In genomic region chr20:32218156-32218900, GRCh38 we compare ENCODE assay signal across 31 cellular contexts. TPM values are rescaled to one million over a fixed set of nuclear protein-coding genes. Genes with fewer than 3 reads are reported as not detected.
DNase-seq lines count a peak whose midpoint lies in the region; ATAC-seq and TF ChIP-seq lines count a peak whose summit lies in the region.
"Had no signal": no experiment of that assay in that cellular context is flagged by ENCODE, and none has a peak within 500 bp of the region (broad histone marks: within the 10 kb centered on the region; RNA-seq: fewer than 3 reads in every experiment).

No MANE protein-coding gene starts in this region.

- DNase-seq in activated CD4-positive, alpha-beta T cell treated with anti-CD3 and anti-CD28 coated beads for 36 hours: no peak
- DNase-seq in activated CD4-positive, alpha-beta T cell treated with anti-CD3 and anti-CD28 coated beads for 1 hour: no peak
- DNase-seq in GM23338 (ENCODE audit: low spot score): no peak
- no peak for DNase-seq in colonic mucosa
- no peak for DNase-seq in NCI-H526 (lab: John Stamatoyannopoulos, UW)
- DNase-seq: 8988T; activated CD8-positive, alpha-beta memory T cell treated with anti-CD3 and anti-CD28 coated beads, Interleukin-2, amount 50 U/mL, for 4 hours; activated effector memory CD4-positive, alpha-beta T cell treated with Interleukin-2 at 50 U/mL for 16 hours; C1 segment of cervical spinal cord; central memory CD4-positive, alpha-beta T cell; DMS53; endodermal cell; foreskin fibroblast; H9; islet precursor cell; lower lobe of right lung; NCI-H1092; NCI-H1694; NCI-H446; NCI-H774; stimulated activated naive B cell treated with anti-CD40 and anti-IgM and Interleukin-4, amounts not matched to agents 10 μg/mL and 1 μg/mL and 100 μg/mL, for 72 hours; T1000; upper lobe of right lung had no signal

- CTCF ChIA-PET in activated CD4-positive, alpha-beta T cell treated with anti-CD3 and anti-CD28 coated beads for 36 hours (lab: Charles Lee): interaction anchor here (0.7 to 1.2 kb wide), 3 partner anchors 10 to 566 kb away, joined by 3 read pairs; no protein-coding TSS in a partner anchor

- POLR2A ChIA-PET in activated CD4-positive, alpha-beta T cell treated with anti-CD3 and anti-CD28 coated beads for 36 hours (lab: Charles Lee): no interaction called here

- H3K4me1 ChIP-seq in GM23338 (ENCODE audit: insufficient read depth) (no peaks in the 10 kb centered on the region), colonic mucosa (no peaks in the 10 kb centered on the region), mucosa of rectum (ENCODE audit: control insufficient read depth in 2 of 2, insufficient read depth in 2 of 2, low read length in 2 of 2) (peaks cover 18 to 35% of the 10 kb centered on the region in 2 donors)
- H3K4me1 ChIP-seq: lower lobe of right lung, upper lobe of right lung had no signal

- H3K9me3 ChIP-seq in colonic mucosa (no peaks in the 10 kb centered on the region), mucosa of rectum (ENCODE audit: control insufficient read depth in 2 of 2, low read length in 2 of 2) (no peaks in the 10 kb centered on the region)
- H3K9me3 ChIP-seq: esophagus muscularis mucosa, lower lobe of right lung, suprapubic skin, upper lobe of right lung had no signal

- H3F3A ChIP-seq in GM23338 (replicated peaks; ENCODE audit: low read depth): peaks cover 19% of the 10 kb centered on the region; the same call in 1 of the 2 replicates

- no peak for ATAC-seq in activated CD4-positive, alpha-beta T cell treated with anti-CD3 and anti-CD28 coated beads for 36 hours
- ATAC-seq in GM23338 (no peak), HG02571 (IDR thresholded peaks at IDR 0.05; ENCODE audit: unreplicated experiment) (no peak), HG02759 (IDR thresholded peaks at IDR 0.05; ENCODE audit: unreplicated experiment) (no peak)
- ATAC-seq: lower lobe of right lung; natural killer cell treated with Interleukin-12 subunit alpha and Interleukin-12 subunit beta and Interleukin-15 and Interleukin-18, amount 100 ng/mL, for 72 hours; stimulated activated naive B cell treated with anti-CD40 and anti-IgM and Interleukin-4, amounts not matched to agents 10 μg/mL and 1 μg/mL and 100 μg/mL, for 72 hours; upper lobe of right lung had no signal

- peaks cover 47% of the 10 kb centered on the region for H4K20me1 ChIP-seq in GM23338 (replicated peaks; ENCODE audit: insufficient read depth)

- H3K27ac Mint-ChIP-seq in activated CD4-positive, alpha-beta T cell treated with anti-CD3 and anti-CD28 coated beads for 36 hours: peak overlapping the region; percentile 71
- no peak overlapping the region for H3K27ac Mint-ChIP-seq in GM23338
- H3K27ac Mint-ChIP-seq: dendritic cell treated with granulocyte-macrophage colony-stimulating factor and Interleukin-4, amounts not matched to agents 40 ng/mL and 50 ng/mL, for 4 days; endodermal cell; H9; natural killer cell treated with Interleukin-12 subunit alpha and Interleukin-12 subunit beta and Interleukin-15 and Interleukin-18, amount 100 ng/mL, for 72 hours; stimulated activated naive B cell treated with anti-CD40 and anti-IgM and Interleukin-4, amounts not matched to agents 10 μg/mL and 1 μg/mL and 100 μg/mL, for 72 hours had no signal

- peaks cover 6% of the 10 kb centered on the region for H3K79me2 ChIP-seq in GM23338 (replicated peaks; ENCODE audit: insufficient read depth)

- H3K27ac ChIP-seq in GM23338 (ENCODE audit: low read depth) (0 out of 2 replicates have a peak overlapping the region, but pooled peaks have one; percentile 33), colonic mucosa (peak overlapping the region; percentile 76), mucosa of rectum (ENCODE audit: low read depth in 2 of 2, low read length in 2 of 2) (peak overlapping the region; percentile 83 to 87)
- H3K27ac ChIP-seq: esophagus muscularis mucosa, lower lobe of right lung, suprapubic skin, upper lobe of right lung, VCaP had no signal

- no peaks in the 10 kb centered on the region for H3K9me2 ChIP-seq in GM23338 (ENCODE audit: insufficient read depth)

- no peaks in the 10 kb centered on the region for H3K9me3 Mint-ChIP-seq in activated CD4-positive, alpha-beta T cell treated with anti-CD3 and anti-CD28 coated beads for 36 hours (ENCODE audit: low read depth)
- no peaks in the 10 kb centered on the region for H3K9me3 Mint-ChIP-seq in GM23338
- H3K9me3 Mint-ChIP-seq: dendritic cell treated with granulocyte-macrophage colony-stimulating factor and Interleukin-4, amounts not matched to agents 40 ng/mL and 50 ng/mL, for 4 days; endodermal cell; H9; natural killer cell treated with Interleukin-12 subunit alpha and Interleukin-12 subunit beta and Interleukin-15 and Interleukin-18, amount 100 ng/mL, for 72 hours; stimulated activated naive B cell treated with anti-CD40 and anti-IgM and Interleukin-4, amounts not matched to agents 10 μg/mL and 1 μg/mL and 100 μg/mL, for 72 hours had no signal

- no peak for TF ChIP-seq CTCF in GM23338 (conservative IDR thresholded peaks at IDR 0.05; ENCODE audit: low read depth in 2 of 2)
- no peak for TF ChIP-seq CTCF in colonic mucosa (IDR thresholded peaks at IDR 0.05)

- no peak overlapping the region for H3K4me2 ChIP-seq in GM23338

- intact Hi-C loops in activated CD4-positive, alpha-beta T cell treated with anti-CD3 and anti-CD28 coated beads for 36 hours (cut with DNase I, micrococcal nuclease): no loop called here
- intact Hi-C loops in colonic mucosa (cut with DNase I): no loop called here

- peaks cover 84% of the 10 kb centered on the region for H3K36me3 Mint-ChIP-seq in activated CD4-positive, alpha-beta T cell treated with anti-CD3 and anti-CD28 coated beads for 36 hours (ENCODE audit: low read depth)
- H3K36me3 Mint-ChIP-seq in GM23338 (ENCODE audit: low read depth): peaks cover 61% of the 10 kb centered on the region

- H3K4me1 Mint-ChIP-seq in activated CD4-positive, alpha-beta T cell treated with anti-CD3 and anti-CD28 coated beads for 36 hours: peaks cover 15% of the 10 kb centered on the region
- no peaks in the 10 kb centered on the region for H3K4me1 Mint-ChIP-seq in GM23338
- H3K4me1 Mint-ChIP-seq: H9; stimulated activated naive B cell treated with anti-CD40 and anti-IgM and Interleukin-4, amounts not matched to agents 10 μg/mL and 1 μg/mL and 100 μg/mL, for 72 hours had no signal

- H3K27me3 ChIP-seq in GM23338 (ENCODE audit: insufficient read depth) (no peaks in the 10 kb centered on the region), colonic mucosa (no peaks in the 10 kb centered on the region), mucosa of rectum (ENCODE audit: control insufficient read depth in 2 of 2, insufficient read depth in 2 of 2, low read length in 2 of 2) (no peaks in the 10 kb centered on the region)
- H3K27me3 ChIP-seq: esophagus muscularis mucosa, suprapubic skin, upper lobe of right lung had no signal

- no peaks in the 10 kb centered on the region for H3K27me3 Mint-ChIP-seq in activated CD4-positive, alpha-beta T cell treated with anti-CD3 and anti-CD28 coated beads for 36 hours
- H3K27me3 Mint-ChIP-seq in GM23338 (ENCODE audit: insufficient read depth, low read depth, poor library complexity): no peaks in the 10 kb centered on the region
- H3K27me3 Mint-ChIP-seq: dendritic cell treated with granulocyte-macrophage colony-stimulating factor and Interleukin-4, amounts not matched to agents 40 ng/mL and 50 ng/mL, for 4 days; natural killer cell treated with Interleukin-12 subunit alpha and Interleukin-12 subunit beta and Interleukin-15 and Interleukin-18, amount 100 ng/mL, for 72 hours; stimulated activated naive B cell treated with anti-CD40 and anti-IgM and Interleukin-4, amounts not matched to agents 10 μg/mL and 1 μg/mL and 100 μg/mL, for 72 hours had no signal

- H3K9ac ChIP-seq in colonic mucosa (ENCODE audit: low read depth in 2 of 2, low read length in 2 of 2) (peak overlapping the region in 1 of 2 donors; percentile 7), mucosa of rectum (ENCODE audit: low read depth in 1 of 2, low read length in 2 of 2) (no peak overlapping the region)

- no peak overlapping the region for H3K4me3 ChIP-seq in GM23338
- no peak overlapping the region for H3K4me3 ChIP-seq in colonic mucosa
- H3K4me3 ChIP-seq in mucosa of rectum (ENCODE audit: low read length in 2 of 2): no peak overlapping the region
- H3K4me3 ChIP-seq: esophagus muscularis mucosa, lower lobe of right lung, suprapubic skin, upper lobe of right lung had no signal

- peaks cover 67% of the 10 kb centered on the region for H3K36me3 ChIP-seq in GM23338 (ENCODE audit: insufficient read depth)
- H3K36me3 ChIP-seq in colonic mucosa: no peaks in the 10 kb centered on the region
- H3K36me3 ChIP-seq in mucosa of rectum (ENCODE audit: control insufficient read depth in 2 of 2, insufficient read depth in 2 of 2, low read length in 2 of 2): peaks cover 29 to 41% of the 10 kb centered on the region in 2 donors

- H2AFZ ChIP-seq in GM23338: no peak overlapping the region

- H3K4me3 Mint-ChIP-seq in activated CD4-positive, alpha-beta T cell treated with anti-CD3 and anti-CD28 coated beads for 36 hours: no peak overlapping the region
- no peak overlapping the region for H3K4me3 Mint-ChIP-seq in GM23338
- H3K4me3 Mint-ChIP-seq: dendritic cell treated with granulocyte-macrophage colony-stimulating factor and Interleukin-4, amounts not matched to agents 40 ng/mL and 50 ng/mL, for 4 days; endodermal cell; H9; natural killer cell treated with Interleukin-12 subunit alpha and Interleukin-12 subunit beta and Interleukin-15 and Interleukin-18, amount 100 ng/mL, for 72 hours; stimulated activated naive B cell treated with anti-CD40 and anti-IgM and Interleukin-4, amounts not matched to agents 10 μg/mL and 1 μg/mL and 100 μg/mL, for 72 hours had no signal

TF ChIP-seq in GM23338, 12 proteins besides CTCF, POLR2A, EP300 and RAD21 (continues in another document):
- TF ChIP-seq ZNF114 (CRISPR knock-in tag; IDR thresholded peaks at IDR 0.05) (no peak), POLR2AphosphoS5 (IDR thresholded peaks at IDR 0.05; ENCODE audit: low read depth) (no peak)

RNA-seq across cellular contexts. Expression of gene POFUT1, which starts 10.6 kb away (rescaled TPM):
- total RNA-seq in activated CD4-positive, alpha-beta T cell treated with anti-CD3 and anti-CD28 coated beads for 36 hours: 10 to 100 TPM; 51.8 to 54.3 TPM
- total RNA-seq in GM23338 (2014; rRNA removed; shearing (Covaris generic)): 34.0 and 34.8 TPM in 2 replicates
- 9.3 and 10.3 TPM in 2 replicates for polyA plus RNA-seq in GM23338 (2016; fragmentation: Nextera tagmentation; extraction: Ambion mirVana)
- total RNA-seq in colonic mucosa: 10 to 100 TPM; 26.9 to 36.3 TPM

RNA-seq across cellular contexts. Expression of gene PLAGL2, which starts 10.8 kb away (rescaled TPM):
- total RNA-seq in activated CD4-positive, alpha-beta T cell treated with anti-CD3 and anti-CD28 coated beads for 36 hours: 10 to 100 TPM; 89.1 to 98.2 TPM
- 28.2 and 32.0 TPM in 2 replicates for total RNA-seq in GM23338 (2014; rRNA removed; shearing (Covaris generic))
- polyA plus RNA-seq in GM23338 (2016; fragmentation: Nextera tagmentation; extraction: Ambion mirVana): 13.2 and 14.1 TPM in 2 replicates
- 10 to 100 TPM; 17.7 to 18.6 TPM for total RNA-seq in colonic mucosa

RNA-seq across cellular contexts. Expression of gene KIF3B, which starts 59.1 kb away (rescaled TPM):
- total RNA-seq in activated CD4-positive, alpha-beta T cell treated with anti-CD3 and anti-CD28 coated beads for 36 hours: 10 to 100 TPM; 39.9 to 40.7 TPM
- total RNA-seq in GM23338 (2014; rRNA removed; shearing (Covaris generic)): 22.8 and 23.6 TPM in 2 replicates
- polyA plus RNA-seq in GM23338 (2016; fragmentation: Nextera tagmentation; extraction: Ambion mirVana): 6.1 TPM in 2 replicates
- 10 to 100 TPM; 41.7 to 49.2 TPM for total RNA-seq in colonic mucosa

Comparison
In these comparisons a context has a peak if more than half of its experiments do, and no peak if none do; other contexts are left out.
1. H3K27ac ChIP-seq: peak in every context shown above with its lines; median percentile 85 in mucosa of rectum; 76 in colonic mucosa; 33 in GM23338.